22 cellular contexts compared by ENCODE assay signal in genomic region chr19:16131648-16132047, GRCh38. TPM values are rescaled to one million over a fixed set of nuclear protein-coding genes. Genes with fewer than 3 reads are reported as not detected.
A peak's percentile ranks its signal among the peaks of the same experiment; 100 is the strongest.
DNase-seq lines count a peak whose midpoint lies in the region; ATAC-seq and TF ChIP-seq lines count a peak whose summit lies in the region.
"Had no signal": no experiment of that assay in that cellular context is flagged by ENCODE, and none has a peak within 500 bp of the region (broad histone marks: within the 10 kb centered on the region; RNA-seq: fewer than 3 reads in every experiment).

No MANE protein-coding gene starts in this region.

- H3K27ac ChIP-seq in SJCRH30 = no peak overlapping the region
- no peak overlapping the region for H3K27ac ChIP-seq in prostate gland
- H3K27ac ChIP-seq: 22Rv1, GM23248 had no signal

- peaks cover 61% of the 10 kb centered on the region for H3K36me3 Mint-ChIP-seq in T-helper 1 cell treated with Interleukin-12 subunit alpha and Interleukin-12 subunit beta and Interleukin-4 antibody, amounts not matched to agents 30 μg/mL and 1 μg/mL, for 36 hours (ENCODE audit: low read depth)
- H3K36me3 Mint-ChIP-seq in stimulated activated naive CD8-positive, alpha-beta T cell treated with anti-CD3 and anti-CD28 coated beads, Interleukin-15, Interleukin-2, amounts not matched to agents 100 ng/mL and 50 ng/mL, for 24 hours (ENCODE audit: low read depth) = peaks cover 74% of the 10 kb centered on the region
- H3K36me3 Mint-ChIP-seq in immature natural killer cell = peaks cover 33 to 52% (median 39%) of the 10 kb centered on the region in 3 donors

- no peak for TF ChIP-seq POLR2A in prostate gland (IDR thresholded peaks at IDR 0.05)

- intact Hi-C loops in prostate gland (cut with DNase I) = no loop called here

- H3K9me3 Mint-ChIP-seq in T-helper 1 cell treated with Interleukin-12 subunit alpha and Interleukin-12 subunit beta and Interleukin-4 antibody, amounts not matched to agents 30 μg/mL and 1 μg/mL, for 36 hours = peaks cover 11% of the 10 kb centered on the region
- H3K9me3 Mint-ChIP-seq in stimulated activated naive CD8-positive, alpha-beta T cell treated with anti-CD3 and anti-CD28 coated beads, Interleukin-15, Interleukin-2, amounts not matched to agents 100 ng/mL and 50 ng/mL, for 24 hours = peaks cover 10% of the 10 kb centered on the region
- H3K9me3 Mint-ChIP-seq in immature natural killer cell = no peaks in the 10 kb centered on the region
- H3K9me3 Mint-ChIP-seq: CD8-positive, alpha-beta memory T cell had no signal

- no peak for TF ChIP-seq CTCF in prostate gland (IDR thresholded peaks at IDR 0.05)

- DNase-seq in T-helper 1 cell (no peak), immature natural killer cell (no peak), SJCRH30 (no peak), prostate gland (ENCODE audit: low spot score) (no peak), retina (no peak)
- DNase-seq in stimulated activated naive CD8-positive, alpha-beta T cell treated with anti-CD3 and anti-CD28 coated beads, Interleukin-15, Interleukin-2, amounts not matched to agents 100 U/mL and 50 U/mL, for 24 hours = no peak
- DNase-seq: CD8-positive, alpha-beta memory T cell; DND-41; GM23248; NCI-H1417; NCI-H187 treated with DMSO at 0.1 percent for 48 hours; NCI-H69; NK-92 treated with Interleukin-12 subunit alpha and Interleukin-12 subunit beta, amount 100 ng/mL, for 24 hours had no signal

- H3K4me3 ChIP-seq in SJCRH30 (no peak overlapping the region), prostate gland (no peak overlapping the region)
- H3K4me3 ChIP-seq: GM23248 had no signal

- no peak for ATAC-seq in stimulated activated naive CD8-positive, alpha-beta T cell treated with anti-CD3 and anti-CD28 coated beads, Interleukin-15, Interleukin-2, amounts not matched to agents 100 U/mL and 50 U/mL, for 24 hours
- ATAC-seq: HCT116 had no signal

- H3K4me3 Mint-ChIP-seq in T-helper 1 cell treated with Interleukin-12 subunit alpha and Interleukin-12 subunit beta and Interleukin-4 antibody, amounts not matched to agents 30 μg/mL and 1 μg/mL, for 36 hours = no peak overlapping the region
- no peak overlapping the region for H3K4me3 Mint-ChIP-seq in stimulated activated naive CD8-positive, alpha-beta T cell treated with anti-CD3 and anti-CD28 coated beads, Interleukin-15, Interleukin-2, amounts not matched to agents 100 ng/mL and 50 ng/mL, for 24 hours
- no peak overlapping the region for H3K4me3 Mint-ChIP-seq in immature natural killer cell
- H3K4me3 Mint-ChIP-seq: CD8-positive, alpha-beta memory T cell had no signal

- WGBS in prostate gland = 93% methylated on average over 3 of the region's 3 CpGs

- H3K27me3 Mint-ChIP-seq in T-helper 1 cell treated with Interleukin-12 subunit alpha and Interleukin-12 subunit beta and Interleukin-4 antibody, amounts not matched to agents 30 μg/mL and 1 μg/mL, for 36 hours (ENCODE audit: low read depth) = no peaks in the 10 kb centered on the region
- no peaks in the 10 kb centered on the region for H3K27me3 Mint-ChIP-seq in stimulated activated naive CD8-positive, alpha-beta T cell treated with anti-CD3 and anti-CD28 coated beads, Interleukin-15, Interleukin-2, amounts not matched to agents 100 ng/mL and 50 ng/mL, for 24 hours
- peaks cover 3 to 6% (median 4%) of the 10 kb centered on the region in 3 donors for H3K27me3 Mint-ChIP-seq in immature natural killer cell (ENCODE audit: low read depth in 3 of 3)
- H3K27me3 Mint-ChIP-seq: CD8-positive, alpha-beta memory T cell; IgD-negative memory B cell had no signal

- H3K36me3 ChIP-seq in SJCRH30 (peaks cover 57% of the 10 kb centered on the region), prostate gland (peaks cover 25 to 31% of the 10 kb centered on the region in 2 donors)

- H3K4me1 Mint-ChIP-seq in T-helper 1 cell treated with Interleukin-12 subunit alpha and Interleukin-12 subunit beta and Interleukin-4 antibody, amounts not matched to agents 30 μg/mL and 1 μg/mL, for 36 hours (ENCODE audit: low read depth) = peaks cover 14% of the 10 kb centered on the region
- peaks cover 15% of the 10 kb centered on the region for H3K4me1 Mint-ChIP-seq in stimulated activated naive CD8-positive, alpha-beta T cell treated with anti-CD3 and anti-CD28 coated beads, Interleukin-15, Interleukin-2, amounts not matched to agents 100 ng/mL and 50 ng/mL, for 24 hours (ENCODE audit: low read depth)
- H3K4me1 Mint-ChIP-seq in immature natural killer cell = peaks cover 38 to 56% of the 10 kb centered on the region in 2 donors

- H3K9me3 ChIP-seq in SJCRH30 (replicated peaks) (no peaks in the 10 kb centered on the region), prostate gland (no peaks in the 10 kb centered on the region)

- H3K27me3 ChIP-seq in SJCRH30 = no peaks in the 10 kb centered on the region
- no peaks in the 10 kb centered on the region for H3K27me3 ChIP-seq in prostate gland (replicated peaks; ENCODE audit: insufficient read depth)

- peak overlapping the region; percentile 61 for H3K27ac Mint-ChIP-seq in T-helper 1 cell treated with Interleukin-12 subunit alpha and Interleukin-12 subunit beta and Interleukin-4 antibody, amounts not matched to agents 30 μg/mL and 1 μg/mL, for 36 hours
- H3K27ac Mint-ChIP-seq in stimulated activated naive CD8-positive, alpha-beta T cell treated with anti-CD3 and anti-CD28 coated beads, Interleukin-15, Interleukin-2, amounts not matched to agents 100 ng/mL and 50 ng/mL, for 24 hours = peak overlapping the region; percentile 36
- peak overlapping the region; percentile 29 to 87 (median 61) for H3K27ac Mint-ChIP-seq in immature natural killer cell

- H3K4me1 ChIP-seq in SJCRH30 (no peaks in the 10 kb centered on the region), prostate gland (replicated peaks) (no peaks in the 10 kb centered on the region)

RNA-seq across cellular contexts. Expression of gene HSH2D, which starts 11.8 kb away (rescaled TPM):
- 100 to 1,000 TPM in 1 of 3 donors, 10 to 100 TPM in 2; 70.4 to 127 (median 97.4) TPM for polyA plus RNA-seq in immature natural killer cell
- 0.23 and 0.42 TPM in 2 replicates for total RNA-seq in SJCRH30 (2014; rRNA removed; shearing (Covaris generic))
- 10 to 100 TPM; 12.6 to 13.5 TPM for total RNA-seq in prostate gland
- total RNA-seq: GM23248, HT1080, LHCN-M2, RPMI7951 had no signal
- polyA plus RNA-seq: BJ, GM23248 had no signal

RNA-seq across cellular contexts. Expression of gene RAB8A, which starts 20.0 kb away (rescaled TPM):
- 100 to 1,000 TPM; 110 to 184 (median 126) TPM for polyA plus RNA-seq in immature natural killer cell
- total RNA-seq in SJCRH30 (2014; rRNA removed; shearing (Covaris generic)) = 102 and 104 TPM in 2 replicates
- 10 to 100 TPM; 67.8 to 70.5 TPM for total RNA-seq in prostate gland

RNA-seq across cellular contexts. Expression of gene CIB3, which starts 41.7 kb away (rescaled TPM):
- not detected for polyA plus RNA-seq in immature natural killer cell
- total RNA-seq in SJCRH30 (2014; rRNA removed; shearing (Covaris generic)) = not detected in 2 replicates
- not detected for total RNA-seq in prostate gland
- total RNA-seq: CD8-positive, alpha-beta memory T cell; GM23248; HT1080; LHCN-M2; RPMI7951 had no signal
- polyA plus RNA-seq: BJ; CD8-positive, alpha-beta memory T cell; GM23248; IgD-negative memory B cell had no signal

RNA-seq across cellular contexts. Expression of gene FAM32A, which starts 53.6 kb away (rescaled TPM):
- 100 to 1,000 TPM; 156 to 225 (median 179) TPM for polyA plus RNA-seq in immature natural killer cell
- 124 and 130 TPM in 2 replicates for total RNA-seq in SJCRH30 (2014; rRNA removed; shearing (Covaris generic))
- total RNA-seq in prostate gland = 100 to 1,000 TPM in 1 of 2 donors, 10 to 100 TPM in 1; 98.1 to 103 TPM

RNA-seq across cellular contexts. Expression of gene TPM4, which starts 55.4 kb away (rescaled TPM):
- polyA plus RNA-seq in immature natural killer cell = 100 to 1,000 TPM; 106 to 193 (median 107) TPM
- total RNA-seq in SJCRH30 (2014; rRNA removed; shearing (Covaris generic)) = 408 and 419 TPM in 2 replicates
- total RNA-seq in prostate gland = 100 to 1,000 TPM; 379 TPM
